Comparison of ENCODE assay signal across 21 cellular contexts in genomic region chr1:218986816-218987215, GRCh38.
DNase-seq lines count a peak whose midpoint lies in the region; ATAC-seq, FAIRE-seq and TF ChIP-seq lines count a peak whose summit lies in the region.
"Had no signal": no experiment of that assay in that cellular context is flagged by ENCODE, and none has a peak within 500 bp of the region (broad histone marks: within the 10 kb centered on the region; RNA-seq: fewer than 3 reads in every experiment).

No MANE protein-coding gene starts in this region.

- ATAC-seq in HepG2 (no peak), right lobe of liver (no peak), WTC11 (no peak), HG03521 (IDR thresholded peaks at IDR 0.05; ENCODE audit: unreplicated experiment) (no peak)
- ATAC-seq: A549; CD8-positive, alpha-beta T cell had no signal

- H3K4me1 ChIP-seq in HepG2 (ENCODE audit: insufficient read depth, low read length) (no peaks in the 10 kb centered on the region), right lobe of liver (peaks cover 0 to 6% (median 0%) of the 10 kb centered on the region in 4 donors)
- H3K4me1 ChIP-seq: A549, Caco-2 had no signal

- DNase-seq in HepG2 (ENCODE audit: low spot score) (no peak), right lobe of liver (no peak), WTC11 (ENCODE audit: low spot score) (no peak), HPDE6-E6E7 (ENCODE audit: extremely low spot score) (no peak)
- DNase-seq: AML-193; Caco-2; Calu3; CD4-positive, alpha-beta T cell; CD8-positive, alpha-beta T cell; DMS79 treated with DMSO at 0.1 percent for 48 hours; GF-D8 had no signal

- no TSS peak for BruUV-seq in HepG2 (replicated peaks; lab: Mats Ljungman, UMichigan)

- H3K9me3 Mint-ChIP-seq in WTC11, result peaks cover 17% of the 10 kb centered on the region

- H3K4me3 Mint-ChIP-seq in WTC11, result no peak overlapping the region
- H3K4me3 Mint-ChIP-seq: B cell; CD4-positive, alpha-beta T cell; CD8-positive, alpha-beta T cell had no signal

- no peak overlapping the region for H3K27ac Mint-ChIP-seq in WTC11
- H3K27ac Mint-ChIP-seq: B cell; CD4-positive, alpha-beta T cell; CD8-positive, alpha-beta T cell had no signal

- H3K4me3 ChIP-seq in HepG2 (replicated peaks in 1 of 3; ENCODE audit: insufficient read depth in 1 of 3, low read depth in 2 of 3, low read length in 3 of 3), result no peak overlapping the region
- H3K4me3 ChIP-seq in right lobe of liver, result no peak overlapping the region
- H3K4me3 ChIP-seq: A549; BLaER1 treated with 17β-estradiol and CSF1 and Interleukin-3, amounts not matched to agents 10 nM and 100 nM had no signal

- H3K36me3 ChIP-seq in HepG2 (replicated peaks in 1 of 2; ENCODE audit: control insufficient read depth in 1 of 2, insufficient read depth in 2 of 2, low read length in 2 of 2) (no peaks in the 10 kb centered on the region), right lobe of liver (no peaks in the 10 kb centered on the region)
- H3K36me3 ChIP-seq: BLaER1 treated with 17β-estradiol and CSF1 and Interleukin-3, amounts not matched to agents 10 nM and 100 nM had no signal

- no peaks in the 10 kb centered on the region for H3K27me3 ChIP-seq in HepG2 (ENCODE audit: control insufficient read depth in 1 of 2, insufficient read depth in 2 of 2, low read length in 2 of 2)
- no peaks in the 10 kb centered on the region for H3K27me3 ChIP-seq in right lobe of liver
- H3K27me3 ChIP-seq: BLaER1 treated with 17β-estradiol and CSF1 and Interleukin-3, amounts not matched to agents 10 nM and 100 nM had no signal

- H3K4me2 ChIP-seq in HepG2 (ENCODE audit: low read depth, low read length), result no peak overlapping the region
- H3K4me2 ChIP-seq: A549; BLaER1 treated with 17β-estradiol and CSF1 and Interleukin-3, amounts not matched to agents 10 nM and 100 nM had no signal

- POLR2A ChIA-PET in HepG2 (lab: Yijun Ruan, JAX) (no interaction called here), WTC11 (lab: Charles Lee) (no interaction called here)

- H3K79me2 ChIP-seq in HepG2 (ENCODE audit: insufficient read depth, low read length), result no peaks in the 10 kb centered on the region

- H4K20me1 ChIP-seq in HepG2 (ENCODE audit: insufficient read depth, low read length), result no peaks in the 10 kb centered on the region
- H4K20me1 ChIP-seq: BLaER1 treated with 17β-estradiol and CSF1 and Interleukin-3, amounts not matched to agents 10 nM and 100 nM had no signal

- H3K27me3 Mint-ChIP-seq in WTC11 (ENCODE audit: low read depth), result no peaks in the 10 kb centered on the region
- H3K27me3 Mint-ChIP-seq: B cell; CD4-positive, alpha-beta T cell had no signal

- no peak overlapping the region for H2AFZ ChIP-seq in HepG2 (ENCODE audit: low read length)

- in situ Hi-C loops in HepG2 (cut with HindIII; ENCODE audit: extremely low pct_ligation_motif_present, low pct_unique_long_range_greater_than_20kb), result loop anchor here (25.0 kb wide), 1 partner anchor 650 kb away; the partner anchor contains the start of gene TGFB2

- H3K27ac ChIP-seq in HepG2 (ENCODE audit: extremely low read length, insufficient read depth, low read length) (no peak overlapping the region), right lobe of liver (no peak overlapping the region)
- H3K27ac ChIP-seq: 22Rv1; A549; BLaER1 treated with 17β-estradiol and CSF1 and Interleukin-3, amounts not matched to agents 10 nM and 100 nM; C4-2B had no signal

- intact Hi-C loops in HepG2 (cut with micrococcal nuclease; ENCODE audit: unreplicated experiment), result no loop called here
- intact Hi-C loops in right lobe of liver (cut with DNase I), result no loop called here

- no peak for TF ChIP-seq RAD21 in HepG2 (CRISPR knock-in tag; IDR thresholded peaks at IDR 0.05)

- TF ChIP-seq POLR2A in HepG2 (IDR thresholded peaks at IDR 0.05; ENCODE audit: insufficient read depth in 1 of 2, low read depth in 2 of 2, low read length in 2 of 2), result no peak
- no peak for TF ChIP-seq POLR2A in right lobe of liver (IDR thresholded peaks at IDR 0.05)

- CTCF ChIA-PET in HepG2 (lab: Yijun Ruan, JAX; ENCODE audit: low intra/inter-chr PET ratio, low total read pairs), result no interaction called here
- CTCF ChIA-PET in WTC11 (lab: Charles Lee), result no interaction called here

- no peaks in the 10 kb centered on the region for H3K36me3 Mint-ChIP-seq in WTC11
- H3K36me3 Mint-ChIP-seq: CD8-positive, alpha-beta T cell had no signal

- TF ChIP-seq EP300 in HepG2 (IDR thresholded peaks at IDR 0.05; ENCODE audit: low read depth in 2 of 2, low read length in 2 of 2), result no peak
- TF ChIP-seq EP300 in HepG2 (CRISPR knock-in tag; IDR thresholded peaks at IDR 0.05; ENCODE audit: borderline replicate concordance), result no peak

- TF ChIP-seq CTCF in HepG2 (CRISPR knock-in tag; IDR thresholded peaks at IDR 0.05) (no peak), right lobe of liver (IDR thresholded peaks at IDR 0.05) (no peak), WTC11 (IDR thresholded peaks at IDR 0.05) (no peak)

- no peak overlapping the region for H3K9ac ChIP-seq in HepG2 (ENCODE audit: insufficient read depth, low read depth, low read length)
- H3K9ac ChIP-seq: BLaER1 treated with 17β-estradiol and CSF1 and Interleukin-3, amounts not matched to agents 10 nM and 100 nM had no signal

- 13% methylated on average over 3 of the region's 3 CpGs for WGBS in HepG2 (ENCODE audit: low lambda C conversion rate)
- 87% methylated on average over 3 of the region's 3 CpGs for WGBS in right lobe of liver (ENCODE audit: insufficient coverage, low coverage, low lambda C conversion rate, missing lambda C conversion rate)

- no peaks in the 10 kb centered on the region for H3K4me1 Mint-ChIP-seq in WTC11
- H3K4me1 Mint-ChIP-seq: B cell had no signal

- H3K9me3 ChIP-seq in HepG2 (ENCODE audit: low read length), result no peaks in the 10 kb centered on the region
- no peaks in the 10 kb centered on the region for H3K9me3 ChIP-seq in right lobe of liver
- H3K9me3 ChIP-seq: A549, Caco-2 had no signal

- FAIRE-seq in HepG2 (lab: Jason Lieb, UNC), result no peak
- FAIRE-seq: A549, D721Med, G401.6, GM12891, GM18507 had no signal

TF ChIP-seq in HepG2, 621 proteins besides CTCF, POLR2A, EP300 and RAD21:
- TF ChIP-seq HNRNPL (IDR thresholded peaks at IDR 0.05; ENCODE audit: low read depth, low read length) (no peak), ATF7 (IDR thresholded peaks at IDR 0.05) (peak; percentile 15; the same call in 1 of the 2 replicates), ATF7 (CRISPR knock-in tag; IDR thresholded peaks at IDR 0.05) (no peak)

TF ChIP-seq in WTC11, 78 proteins besides CTCF, POLR2A, EP300 and RAD21:
- TF ChIP-seq ELF4 (CRISPR knock-in tag; IDR thresholded peaks at IDR 0.05; ENCODE audit: low read depth), result no peak
- peak; percentile 24; the same call in 1 of the 2 replicates for TF ChIP-seq HMGA2 (CRISPR knock-in tag; IDR thresholded peaks at IDR 0.05)
- no peak for TF ChIP-seq MXD4 (CRISPR knock-in tag; IDR thresholded peaks at IDR 0.05; ENCODE audit: borderline replicate concordance)
